1 cellular context compared by ENCODE assay signal in the genomic region with DNA sequence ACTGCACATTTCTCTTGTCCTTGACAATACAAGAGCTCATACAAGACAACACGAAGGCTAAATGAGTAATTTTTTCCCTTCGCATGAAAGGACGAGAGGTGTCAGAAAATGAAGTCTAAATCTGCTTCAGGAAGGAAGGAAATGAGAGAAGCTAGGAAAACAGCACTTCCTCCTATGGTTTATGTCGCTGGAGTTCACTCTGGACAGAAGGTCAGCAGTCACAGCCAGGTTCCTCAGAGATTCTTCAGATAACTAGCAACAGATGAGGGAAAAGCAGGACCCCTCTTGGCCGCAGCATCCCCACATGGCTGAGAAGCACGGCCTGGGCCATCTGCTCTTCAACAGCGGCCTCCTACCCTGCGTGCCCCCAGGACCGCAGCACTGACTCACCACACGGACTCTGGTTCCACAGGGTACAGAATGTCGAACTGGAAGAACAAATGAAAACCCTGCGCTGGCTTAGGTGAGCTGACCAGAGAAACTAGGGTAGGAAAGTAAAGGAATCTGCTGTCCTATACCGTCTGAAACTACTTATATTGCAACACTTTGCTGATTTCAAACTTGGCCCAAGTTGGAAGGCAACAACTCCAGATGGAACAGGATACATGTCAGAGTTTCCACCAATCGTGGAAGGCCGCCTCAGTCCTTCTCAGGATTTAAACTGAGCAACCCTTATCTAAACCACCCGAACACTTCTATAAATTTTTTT.
TF ChIP-seq lines count a peak whose summit lies in the region.

No MANE protein-coding gene starts in this region.

TF ChIP-seq in HepG2, 621 proteins besides CTCF, POLR2A, EP300 and RAD21:
- 0 out of 2 replicates have a peak, but pooled peaks have one; percentile 28 for TF ChIP-seq DMAP1 (CRISPR knock-in tag; IDR thresholded peaks at IDR 0.05)
- TF ChIP-seq, protein P1, sequence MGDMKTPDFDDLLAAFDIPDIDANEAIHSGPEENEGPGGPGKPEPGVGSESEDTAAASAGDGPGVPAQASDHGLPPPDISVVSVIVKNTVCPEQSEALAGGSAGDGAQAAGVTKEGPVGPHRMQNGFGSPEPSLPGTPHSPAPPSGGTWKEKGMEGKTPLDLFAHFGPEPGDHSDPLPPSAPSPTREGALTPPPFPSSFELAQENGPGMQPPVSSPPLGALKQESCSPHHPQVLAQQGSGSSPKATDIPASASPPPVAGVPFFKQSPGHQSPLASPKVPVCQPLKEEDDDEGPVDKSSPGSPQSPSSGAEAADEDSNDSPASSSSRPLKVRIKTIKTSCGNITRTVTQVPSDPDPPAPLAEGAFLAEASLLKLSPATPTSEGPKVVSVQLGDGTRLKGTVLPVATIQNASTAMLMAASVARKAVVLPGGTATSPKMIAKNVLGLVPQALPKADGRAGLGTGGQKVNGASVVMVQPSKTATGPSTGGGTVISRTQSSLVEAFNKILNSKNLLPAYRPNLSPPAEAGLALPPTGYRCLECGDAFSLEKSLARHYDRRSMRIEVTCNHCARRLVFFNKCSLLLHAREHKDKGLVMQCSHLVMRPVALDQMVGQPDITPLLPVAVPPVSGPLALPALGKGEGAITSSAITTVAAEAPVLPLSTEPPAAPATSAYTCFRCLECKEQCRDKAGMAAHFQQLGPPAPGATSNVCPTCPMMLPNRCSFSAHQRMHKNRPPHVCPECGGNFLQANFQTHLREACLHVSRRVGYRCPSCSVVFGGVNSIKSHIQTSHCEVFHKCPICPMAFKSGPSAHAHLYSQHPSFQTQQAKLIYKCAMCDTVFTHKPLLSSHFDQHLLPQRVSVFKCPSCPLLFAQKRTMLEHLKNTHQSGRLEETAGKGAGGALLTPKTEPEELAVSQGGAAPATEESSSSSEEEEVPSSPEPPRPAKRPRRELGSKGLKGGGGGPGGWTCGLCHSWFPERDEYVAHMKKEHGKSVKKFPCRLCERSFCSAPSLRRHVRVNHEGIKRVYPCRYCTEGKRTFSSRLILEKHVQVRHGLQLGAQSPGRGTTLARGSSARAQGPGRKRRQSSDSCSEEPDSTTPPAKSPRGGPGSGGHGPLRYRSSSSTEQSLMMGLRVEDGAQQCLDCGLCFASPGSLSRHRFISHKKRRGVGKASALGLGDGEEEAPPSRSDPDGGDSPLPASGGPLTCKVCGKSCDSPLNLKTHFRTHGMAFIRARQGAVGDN (CRISPR knock-in tag; IDR thresholded peaks at IDR 0.05), result peak; percentile 58
- TF ChIP-seq ZFP36L1 (CRISPR knock-in tag; IDR thresholded peaks at IDR 0.05), result peak; percentile 46; the same call in 1 of the 2 replicates
- TF ChIP-seq MIXL1 (CRISPR knock-in tag; IDR thresholded peaks at IDR 0.05), result no peak
- peak; percentile 19; the same call in 1 of the 2 replicates for TF ChIP-seq CEBPB (IDR thresholded peaks at IDR 0.05; ENCODE audit: borderline replicate concordance, low read depth, low read length)
- peak; percentile 83; the same call in 1 of the 2 replicates for TF ChIP-seq ZBTB38 (CRISPR knock-in tag; IDR thresholded peaks at IDR 0.05)
- TF ChIP-seq FOSL2 (CRISPR knock-in tag; IDR thresholded peaks at IDR 0.05), result peak; percentile 39; the same call in 1 of the 2 replicates
- no peak for TF ChIP-seq BHLHE40 (IDR thresholded peaks at IDR 0.05; ENCODE audit: low read length)
- TF ChIP-seq PAF1 (CRISPR knock-in tag; IDR thresholded peaks at IDR 0.05), result no peak
